8 cellular contexts compared by ENCODE assay signal in genomic region chr2:71908798-71909197, GRCh38.
"Had no signal": no experiment of that assay in that cellular context is flagged by ENCODE, and none has a peak within 500 bp of the region (broad histone marks: within the 10 kb centered on the region; RNA-seq: fewer than 3 reads in every experiment).

No MANE protein-coding gene starts in this region.

- H3K9ac ChIP-seq: KMS-11 had no signal

- H3K4me3 ChIP-seq: GM23338 had no signal

- H3K4me2 ChIP-seq: GM23338, KMS-11 had no signal

- H3K27ac ChIP-seq: KMS-11 had no signal

- DNase-seq: H9, HCEC 1CT, KBM-7 had no signal

- FAIRE-seq: H1, H54, HTR-8/SVneo had no signal

- ATAC-seq: GM23338 had no signal

- H2AFZ ChIP-seq: GM23338 had no signal
